Comparison of ENCODE assay signal across 28 cellular contexts in the genomic region with DNA sequence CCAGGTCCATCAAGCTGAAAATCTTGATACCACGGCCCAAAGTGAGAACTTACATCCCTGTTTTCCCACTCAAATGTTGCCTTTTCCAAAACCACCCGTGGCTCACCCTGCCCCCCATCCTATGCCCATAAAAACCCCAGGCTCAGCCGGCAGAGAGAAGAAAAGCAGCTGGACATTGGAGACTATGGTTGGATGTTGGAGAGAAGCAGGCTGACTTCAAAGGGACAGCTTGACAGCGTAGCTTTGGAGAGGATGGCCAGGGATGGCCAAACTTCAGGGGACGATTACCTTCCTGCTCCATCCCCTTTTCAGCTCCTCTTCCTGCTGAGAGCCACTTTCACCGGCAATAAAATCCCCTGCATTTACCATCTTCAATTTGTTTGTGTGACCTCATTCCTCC.
"Had no signal": no experiment of that assay in that cellular context is flagged by ENCODE, and none has a peak within 500 bp of the region (broad histone marks: within the 10 kb centered on the region; RNA-seq: fewer than 3 reads in every experiment).

No MANE protein-coding gene starts in this region.

- H3K27ac Mint-ChIP-seq: activated CD4-positive, alpha-beta T cell treated with anti-CD3 and anti-CD28 coated beads for 36 hours; activated CD4-positive, alpha-beta T cell treated with anti-CD3 and anti-CD28 coated beads, Interleukin-2, amount 10 ng/mL, durations not matched to agents 24 days and 14 days; activated naive CD4-positive, alpha-beta T cell treated with anti-CD3 and anti-CD28 coated beads, Interleukin-2, amount 10 ng/mL, durations not matched to agents 7 days and 5 days; activated naive CD4-positive, alpha-beta T cell treated with anti-CD3 and anti-CD28 coated beads, Interleukin-2, amount 50 U/mL, for 72 hours; activated naive CD8-positive, alpha-beta T cell treated with anti-CD3 and anti-CD28 coated beads, Interleukin-2, amount 10 ng/mL, durations not matched to agents 7 days and 5 days; activated T-cell treated with anti-CD3 and anti-CD28 coated beads, Interleukin-2, amount 50 U/mL, for 24 hours; activated T-cell treated with anti-CD3 and anti-CD28 coated beads, Interleukin-2, amount 50 U/mL, for 72 hours; brain had no signal

- H3K9me3 ChIP-seq: ascending aorta, colonic mucosa, gastrocnemius medialis had no signal

- ATAC-seq: activated CD4-positive, alpha-beta T cell treated with anti-CD3 and anti-CD28 coated beads for 36 hours; activated naive CD4-positive, alpha-beta T cell treated with anti-CD3 and anti-CD28 coated beads, Interleukin-2, amount 50 U/mL, for 72 hours; activated T-cell treated with anti-CD3 and anti-CD28 coated beads, Interleukin-2, amount 50 U/mL, for 72 hours; esophagus mucosa; foreskin keratinocyte; gastrocnemius medialis; heart left ventricle had no signal

- H3K27me3 ChIP-seq: ascending aorta, breast epithelium, cardiac muscle cell, colonic mucosa, foreskin keratinocyte, gastrocnemius medialis, heart left ventricle had no signal

- H3K4me1 ChIP-seq: colonic mucosa, foreskin keratinocyte had no signal

- DNase-seq: activated CD4-positive, alpha-beta T cell treated with anti-CD3 and anti-CD28 coated beads for 36 hours; activated CD4-positive, alpha-beta T cell treated with anti-CD3 and anti-CD28 coated beads, Interleukin-2, amount 10 ng/mL, durations not matched to agents 24 days and 14 days; activated CD4-positive, alpha-beta T cell treated with anti-CD3 and anti-CD28 coated beads, Interleukin-2, amount 50 U/mL, for 48 hours; activated CD4-positive, CD25-positive, alpha-beta regulatory T cell; activated CD4-positive, CD25-positive, alpha-beta regulatory T cell treated with anti-CD3 and anti-CD28 coated beads, Interleukin-2, amount 50 U/mL, for 72 hours; activated CD8-positive, alpha-beta memory T cell treated with anti-CD3 and anti-CD28 coated beads, Interleukin-2, amount 50 U/mL, for 48 hours; activated gamma-delta T cell; activated naive CD4-positive, alpha-beta T cell; activated naive CD4-positive, alpha-beta T cell treated with anti-CD3 and anti-CD28 coated beads, Interleukin-2, amount 10 ng/mL, durations not matched to agents 7 days and 5 days; activated naive CD8-positive, alpha-beta T cell treated with anti-CD3 and anti-CD28 coated beads, Interleukin-2, amount 10 ng/mL, durations not matched to agents 7 days and 5 days; activated T-cell treated with anti-CD3 and anti-CD28 coated beads for 4 hours; activated T-cell treated with anti-CD3 and anti-CD28 coated beads, Interleukin-2, amount 50 U/mL, for 24 hours; activated T-cell treated with anti-CD3 and anti-CD28 coated beads, Interleukin-2, amount 50 U/mL, for 72 hours; central memory CD4-positive, alpha-beta T cell; cerebellar nuclear complex; effector CD8-positive, alpha-beta T cell; foreskin keratinocyte; gastrocnemius medialis; glutamatergic neuron; heart left ventricle; T-helper 2 cell had no signal

- H3K4me3 ChIP-seq: ascending aorta, breast epithelium, cardiac muscle cell, colonic mucosa, gastrocnemius medialis, heart left ventricle had no signal

- H3K27me3 Mint-ChIP-seq: activated CD4-positive, alpha-beta T cell treated with anti-CD3 and anti-CD28 coated beads for 36 hours; activated CD4-positive, alpha-beta T cell treated with anti-CD3 and anti-CD28 coated beads, Interleukin-2, amount 10 ng/mL, durations not matched to agents 24 days and 14 days; activated T-cell treated with anti-CD3 and anti-CD28 coated beads, Interleukin-2, amount 50 U/mL, for 24 hours had no signal

- H3K4me3 Mint-ChIP-seq: activated CD4-positive, alpha-beta T cell treated with anti-CD3 and anti-CD28 coated beads for 36 hours; activated CD4-positive, alpha-beta T cell treated with anti-CD3 and anti-CD28 coated beads, Interleukin-2, amount 10 ng/mL, durations not matched to agents 24 days and 14 days; activated naive CD4-positive, alpha-beta T cell treated with anti-CD3 and anti-CD28 coated beads, Interleukin-2, amount 10 ng/mL, durations not matched to agents 7 days and 5 days; activated naive CD8-positive, alpha-beta T cell treated with anti-CD3 and anti-CD28 coated beads, Interleukin-2, amount 10 ng/mL, durations not matched to agents 7 days and 5 days; activated T-cell treated with anti-CD3 and anti-CD28 coated beads, Interleukin-2, amount 50 U/mL, for 24 hours; activated T-cell treated with anti-CD3 and anti-CD28 coated beads, Interleukin-2, amount 50 U/mL, for 72 hours had no signal

- H3K36me3 ChIP-seq: ascending aorta, breast epithelium, cardiac muscle cell, colonic mucosa, gastrocnemius medialis, heart left ventricle had no signal

- H3K27ac ChIP-seq: ascending aorta, breast epithelium, cardiac muscle cell, colonic mucosa, foreskin keratinocyte, gastrocnemius medialis, heart left ventricle had no signal
